16 cellular contexts compared by ENCODE assay signal in genomic region chr10:52703451-52703850, GRCh38.
"Had no signal": no experiment of that assay in that cellular context is flagged by ENCODE, and none has a peak within 500 bp of the region (broad histone marks: within the 10 kb centered on the region; RNA-seq: fewer than 3 reads in every experiment).

No MANE protein-coding gene starts in this region.

- H3K4me2 ChIP-seq: neural progenitor cell had no signal

- H3K36me3 ChIP-seq: gastroesophageal sphincter, neural progenitor cell, pancreas, tibial artery, WERI-Rb-1 had no signal

- H3K27me3 Mint-ChIP-seq: activated CD4-positive, alpha-beta memory T cell treated with anti-CD3 and anti-CD28 coated beads, Interleukin-2, amount 10 ng/mL, durations not matched to agents 7 days and 5 days; activated CD4-positive, alpha-beta T cell treated with anti-CD3 and anti-CD28 coated beads for 36 hours; activated naive CD8-positive, alpha-beta T cell treated with anti-CD3 and anti-CD28 coated beads for 36 hours had no signal

- H3K27me3 ChIP-seq: gastroesophageal sphincter, neural progenitor cell, pancreas, tibial artery had no signal

- H3K9ac ChIP-seq: neural progenitor cell had no signal

- H3K9me3 Mint-ChIP-seq: activated CD4-positive, alpha-beta memory T cell treated with anti-CD3 and anti-CD28 coated beads, Interleukin-2, amount 10 ng/mL, durations not matched to agents 7 days and 5 days; activated naive CD8-positive, alpha-beta T cell treated with anti-CD3 and anti-CD28 coated beads for 36 hours; neural progenitor cell had no signal

- H3K27ac Mint-ChIP-seq: activated CD4-positive, alpha-beta memory T cell treated with anti-CD3 and anti-CD28 coated beads, Interleukin-2, amount 10 ng/mL, durations not matched to agents 7 days and 5 days; activated CD4-positive, alpha-beta T cell treated with anti-CD3 and anti-CD28 coated beads for 36 hours; activated naive CD8-positive, alpha-beta T cell treated with anti-CD3 and anti-CD28 coated beads for 36 hours; activated T-cell treated with anti-CD3 and anti-CD28 coated beads, Interleukin-2, amount 50 U/mL, for 72 hours; neural progenitor cell; stimulated activated effector memory CD8-positive, alpha-beta T cell treated with anti-CD3 and anti-CD28 coated beads, Interleukin-12 subunit alpha, Interleukin-12 subunit beta, amount 100 ng/mL, for 72 hours had no signal

- H3K4me1 Mint-ChIP-seq: activated CD4-positive, alpha-beta memory T cell treated with anti-CD3 and anti-CD28 coated beads, Interleukin-2, amount 10 ng/mL, durations not matched to agents 7 days and 5 days; activated CD4-positive, alpha-beta T cell treated with anti-CD3 and anti-CD28 coated beads for 36 hours; activated naive CD8-positive, alpha-beta T cell treated with anti-CD3 and anti-CD28 coated beads for 36 hours; neural progenitor cell; stimulated activated effector memory CD8-positive, alpha-beta T cell treated with anti-CD3 and anti-CD28 coated beads, Interleukin-12 subunit alpha, Interleukin-12 subunit beta, amount 100 ng/mL, for 72 hours had no signal

- H3K4me3 ChIP-seq: gastroesophageal sphincter, neural progenitor cell, pancreas, skin epidermis, tibial artery had no signal

- H3K4me3 Mint-ChIP-seq: activated CD4-positive, alpha-beta memory T cell treated with anti-CD3 and anti-CD28 coated beads, Interleukin-2, amount 10 ng/mL, durations not matched to agents 7 days and 5 days; activated CD4-positive, alpha-beta T cell treated with anti-CD3 and anti-CD28 coated beads for 36 hours; activated naive CD8-positive, alpha-beta T cell treated with anti-CD3 and anti-CD28 coated beads for 36 hours; activated T-cell treated with anti-CD3 and anti-CD28 coated beads, Interleukin-2, amount 50 U/mL, for 72 hours; neural progenitor cell; stimulated activated effector memory CD8-positive, alpha-beta T cell treated with anti-CD3 and anti-CD28 coated beads, Interleukin-12 subunit alpha, Interleukin-12 subunit beta, amount 100 ng/mL, for 72 hours had no signal

- H3K9me3 ChIP-seq: gastroesophageal sphincter, pancreas, tibial artery had no signal

- H2AFZ ChIP-seq: neural progenitor cell had no signal

- H3K4me1 ChIP-seq: gastroesophageal sphincter, neural progenitor cell, pancreas, tibial artery had no signal

- ATAC-seq: activated CD4-positive, alpha-beta T cell treated with anti-CD3 and anti-CD28 coated beads for 36 hours; activated T-cell treated with anti-CD3 and anti-CD28 coated beads, Interleukin-2, amount 50 U/mL, for 72 hours; gastroesophageal sphincter; pancreas; stimulated activated effector memory CD8-positive, alpha-beta T cell treated with anti-CD3 and anti-CD28 coated beads, Interleukin-12 subunit alpha, Interleukin-12 subunit beta, amount 100 ng/mL, for 72 hours had no signal

- DNase-seq: activated CD4-positive, alpha-beta memory T cell treated with anti-CD3 and anti-CD28 coated beads, Interleukin-2, amount 10 ng/mL, durations not matched to agents 7 days and 5 days; activated CD4-positive, alpha-beta T cell treated with anti-CD3 and anti-CD28 coated beads for 36 hours; activated CD8-positive, alpha-beta memory T cell treated with anti-CD3 and anti-CD28 coated beads, Interleukin-2, amount 50 U/mL, for 4 hours; activated gamma-delta T cell treated with Interleukin-2 at 50 U/mL for 16 hours; activated naive CD8-positive, alpha-beta T cell treated with anti-CD3 and anti-CD28 coated beads for 36 hours; activated T-cell treated with anti-CD3 and anti-CD28 coated beads, Interleukin-2, amount 50 U/mL, for 72 hours; anterior cingulate cortex; kidney; pancreas; T-helper 1 cell; tibial artery; WERI-Rb-1 had no signal

- H3K27ac ChIP-seq: gastroesophageal sphincter, neural progenitor cell, pancreas, skin epidermis, tibial artery, WERI-Rb-1 had no signal

- H3K36me3 Mint-ChIP-seq: activated naive CD8-positive, alpha-beta T cell treated with anti-CD3 and anti-CD28 coated beads for 36 hours; neural progenitor cell; stimulated activated effector memory CD8-positive, alpha-beta T cell treated with anti-CD3 and anti-CD28 coated beads, Interleukin-12 subunit alpha, Interleukin-12 subunit beta, amount 100 ng/mL, for 72 hours had no signal
